In the genomic region with DNA sequence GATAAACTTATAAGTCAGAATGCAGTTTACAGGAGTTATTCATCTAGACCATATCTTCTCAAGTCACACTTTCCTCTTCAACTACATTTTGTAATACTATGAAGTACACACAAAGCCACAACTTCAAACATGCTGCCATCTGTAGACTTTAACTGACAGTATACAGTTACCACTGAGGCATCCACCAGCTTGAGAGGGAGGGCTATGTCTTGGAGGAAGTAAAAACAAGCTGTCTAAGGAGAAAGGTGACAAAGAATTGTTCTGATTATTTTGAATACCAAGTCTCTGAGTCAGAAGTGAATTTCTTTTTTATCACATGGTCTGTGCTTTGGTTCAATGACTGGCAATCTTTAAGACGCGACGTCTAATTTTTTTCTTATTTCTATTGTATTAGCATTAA, we compare ENCODE assay signal across 20 cellular contexts.
DNase-seq lines count a peak whose midpoint lies in the region; ATAC-seq, FAIRE-seq and TF ChIP-seq lines count a peak whose summit lies in the region.
"Had no signal": no experiment of that assay in that cellular context is flagged by ENCODE, and none has a peak within 500 bp of the region (broad histone marks: within the 10 kb centered on the region; RNA-seq: fewer than 3 reads in every experiment).

No MANE protein-coding gene starts in this region.

- TF ChIP-seq CTCF in astrocyte (IDR thresholded peaks at IDR 0.05; ENCODE audit: insufficient read depth, low read depth, low read length) (no peak), CD14-positive monocyte (IDR thresholded peaks at IDR 0.05) (no peak)

- H4K91ac ChIP-seq in mesenchymal stem cell (ENCODE audit: low read length): no peak overlapping the region

- H3K4me3 Mint-ChIP-seq in astrocyte (ENCODE audit: unreplicated experiment): no peak overlapping the region
- no peak overlapping the region for H3K4me3 Mint-ChIP-seq in CD4-positive, alpha-beta memory T cell
- H3K4me3 Mint-ChIP-seq in CD14-positive monocyte: no peak overlapping the region
- H3K4me3 Mint-ChIP-seq: HFFc6, T-cell had no signal

- DNase-seq in Caki2 (ENCODE audit: low read depth): peak; percentile 82
- DNase-seq in HS-5 (ENCODE audit: low read depth): peak; percentile 30
- DNase-seq in astrocyte (ENCODE audit: low read depth): peak; percentile 73
- peak; percentile 21 for DNase-seq in mesenchymal stem cell
- DNase-seq in CD4-positive, alpha-beta memory T cell: no peak
- DNase-seq in CD14-positive monocyte (ENCODE audit: low spot score): no peak
- no peak for DNase-seq in aorta
- DNase-seq: Caco-2, HFFc6, NCI-H1436 treated with DMSO at 0.1 percent for 48 hours, NCI-H2029 treated with DMSO at 0.1 percent for 48 hours, NCI-H510A treated with DMSO at 0.1 percent for 48 hours, SHP77, SK-N-SH, T-cell had no signal

- H2AFZ ChIP-seq in astrocyte (ENCODE audit: low read depth, low read length) (no peak overlapping the region), mesenchymal stem cell (ENCODE audit: low read depth, low read length) (no peak overlapping the region)

- H3K9ac ChIP-seq in astrocyte (ENCODE audit: low read length): no peak overlapping the region
- no peak overlapping the region for H3K9ac ChIP-seq in mesenchymal stem cell (ENCODE audit: low read length)
- H3K9ac ChIP-seq: SK-N-SH had no signal

- no peaks in the 10 kb centered on the region for H4K20me1 ChIP-seq in astrocyte (ENCODE audit: insufficient read depth, low read length)

- FAIRE-seq in astrocyte (lab: Jason Lieb, UNC): peak; percentile 17
- FAIRE-seq: H1, K562, RCC 7860 had no signal

- no peaks in the 10 kb centered on the region for H3K36me3 Mint-ChIP-seq in astrocyte (ENCODE audit: low read depth, unreplicated experiment)
- no peaks in the 10 kb centered on the region for H3K36me3 Mint-ChIP-seq in CD4-positive, alpha-beta memory T cell
- H3K36me3 Mint-ChIP-seq in CD14-positive monocyte: no peaks in the 10 kb centered on the region
- H3K36me3 Mint-ChIP-seq: T-cell had no signal

- no peak overlapping the region for H2BK120ac ChIP-seq in mesenchymal stem cell (ENCODE audit: low read depth, low read length)

- ATAC-seq in GM21737 (IDR thresholded peaks at IDR 0.05; ENCODE audit: unreplicated experiment): no peak
- no peak for ATAC-seq in aorta (ENCODE audit: low FRiP score)
- ATAC-seq: K562, T-cell had no signal

- no peaks in the 10 kb centered on the region for H3K4me1 ChIP-seq in astrocyte (ENCODE audit: insufficient read depth, low read length)
- no peaks in the 10 kb centered on the region for H3K4me1 ChIP-seq in mesenchymal stem cell (ENCODE audit: control insufficient read depth, insufficient read depth, low read depth, low read length)
- H3K4me1 ChIP-seq in CD4-positive, alpha-beta memory T cell (ENCODE audit: insufficient read depth, low read length): no peaks in the 10 kb centered on the region
- H3K4me1 ChIP-seq in aorta (ENCODE audit: control insufficient read depth in 1 of 2, insufficient read depth in 2 of 2, low read length in 2 of 2): no peaks in the 10 kb centered on the region
- H3K4me1 ChIP-seq: Caco-2 had no signal

- peak overlapping the region; percentile 59 for H3K27ac Mint-ChIP-seq in astrocyte (ENCODE audit: unreplicated experiment)
- no peak overlapping the region for H3K27ac Mint-ChIP-seq in CD4-positive, alpha-beta memory T cell
- no peak overlapping the region for H3K27ac Mint-ChIP-seq in CD14-positive monocyte
- H3K27ac Mint-ChIP-seq: HFFc6, T-cell had no signal

- H3K4ac ChIP-seq in mesenchymal stem cell (ENCODE audit: low read depth in 1 of 2, low read length in 2 of 2): no peak overlapping the region

- POLR2A ChIA-PET in CD4-positive, alpha-beta memory T cell (lab: Charles Lee; ENCODE audit: partially characterized antibody): no interaction called here

- in situ Hi-C loops in Caki2 (cut with HindIII; ENCODE audit: low pct_unique_long_range_greater_than_20kb, low sequenced_read_pairs): no loop called here

- H4K8ac ChIP-seq in mesenchymal stem cell (ENCODE audit: low read length): no peak overlapping the region

- H3K4me2 ChIP-seq in astrocyte (ENCODE audit: low read length) (peak overlapping the region; percentile 28), mesenchymal stem cell (ENCODE audit: low read length, poor library complexity, severe bottlenecking) (no peak overlapping the region)
- H3K4me2 ChIP-seq: SK-N-SH had no signal

- H3K9me3 Mint-ChIP-seq in astrocyte (ENCODE audit: unreplicated experiment) (peaks cover under 1% of the 10 kb centered on the region), CD14-positive monocyte (peaks cover 0 to 5% (median 2%) of the 10 kb centered on the region in 7 donors)
- peaks cover 1 to 30% (median 16%) of the 10 kb centered on the region in 8 donors for H3K9me3 Mint-ChIP-seq in CD4-positive, alpha-beta memory T cell

- H2BK5ac ChIP-seq in mesenchymal stem cell (ENCODE audit: low read depth, low read length, poor library complexity, severe bottlenecking): no peak overlapping the region

- H3K27ac ChIP-seq in astrocyte (ENCODE audit: low read depth, low read length): no peak overlapping the region
- no peak overlapping the region for H3K27ac ChIP-seq in mesenchymal stem cell (ENCODE audit: low read length, poor library complexity, severe bottlenecking)
- H3K27ac ChIP-seq in CD4-positive, alpha-beta memory T cell (ENCODE audit: low read depth, low read length): no peak overlapping the region
- H3K27ac ChIP-seq in aorta (ENCODE audit: low read depth in 1 of 2, low read length in 2 of 2): no peak overlapping the region
- H3K27ac ChIP-seq: C4-2B had no signal

- H3K27me3 ChIP-seq in astrocyte (ENCODE audit: insufficient read depth, low read length): no peaks in the 10 kb centered on the region
- H3K27me3 ChIP-seq in mesenchymal stem cell (ENCODE audit: control insufficient read depth in 1 of 2, insufficient read depth in 1 of 2, low read length in 2 of 2): no peaks in the 10 kb centered on the region
- no peaks in the 10 kb centered on the region for H3K27me3 ChIP-seq in CD4-positive, alpha-beta memory T cell (ENCODE audit: insufficient read depth, low read length)
- H3K27me3 ChIP-seq in aorta (ENCODE audit: control insufficient read depth in 1 of 2, insufficient read depth in 2 of 2, low read length in 1 of 2): no peaks in the 10 kb centered on the region

- no peaks in the 10 kb centered on the region for H3K79me1 ChIP-seq in mesenchymal stem cell (replicated peaks; ENCODE audit: low read length, poor library complexity, severe bottlenecking)

- intact Hi-C loops in CD4-positive, alpha-beta memory T cell (cut with micrococcal nuclease): no loop called here
- intact Hi-C loops in CD14-positive monocyte (cut with micrococcal nuclease) (no loop called here), aorta (cut with DNase I) (no loop called here)

- H2AK5ac ChIP-seq in mesenchymal stem cell (ENCODE audit: low read length, severe bottlenecking): no peak overlapping the region

- H3K9me3 ChIP-seq in astrocyte (ENCODE audit: insufficient read depth, low read depth, low read length) (no peaks in the 10 kb centered on the region), mesenchymal stem cell (ENCODE audit: control insufficient read depth, low read length) (no peaks in the 10 kb centered on the region), aorta (ENCODE audit: control insufficient read depth, low read length) (no peaks in the 10 kb centered on the region)
- H3K9me3 ChIP-seq in CD4-positive, alpha-beta memory T cell (ENCODE audit: control insufficient read depth in 1 of 2, low read length in 2 of 2): no peaks in the 10 kb centered on the region
- H3K9me3 ChIP-seq: Caco-2, SK-N-SH had no signal

- H3K4me3 ChIP-seq in astrocyte (ENCODE audit: insufficient read depth, low read depth, low read length) (no peak overlapping the region), mesenchymal stem cell (ENCODE audit: insufficient read depth in 1 of 2, low read depth in 1 of 2, low read length in 2 of 2) (no peak overlapping the region), aorta (ENCODE audit: low read length in 2 of 2) (no peak overlapping the region)
- no peak overlapping the region for H3K4me3 ChIP-seq in CD4-positive, alpha-beta memory T cell (ENCODE audit: low read length in 2 of 2)
- H3K4me3 ChIP-seq: K562 had no signal

- no peaks in the 10 kb centered on the region for H3K36me3 ChIP-seq in astrocyte (ENCODE audit: insufficient read depth, low read length)
- no peaks in the 10 kb centered on the region for H3K36me3 ChIP-seq in mesenchymal stem cell (ENCODE audit: control insufficient read depth in 1 of 2, insufficient read depth in 2 of 2, low read depth in 1 of 2, low read length in 2 of 2)
- no peaks in the 10 kb centered on the region for H3K36me3 ChIP-seq in CD4-positive, alpha-beta memory T cell (ENCODE audit: insufficient read depth, low read length)
- H3K36me3 ChIP-seq in aorta (ENCODE audit: control insufficient read depth in 1 of 2, insufficient read depth in 2 of 2, low read length in 1 of 2): no peaks in the 10 kb centered on the region

- H3K79me2 ChIP-seq in astrocyte (ENCODE audit: insufficient read depth, low read length): no peaks in the 10 kb centered on the region

- no peak overlapping the region for H3K14ac ChIP-seq in mesenchymal stem cell (ENCODE audit: low read length in 2 of 2)

- no peak overlapping the region for H3K18ac ChIP-seq in mesenchymal stem cell (ENCODE audit: low read depth in 1 of 2, low read length in 2 of 2)

- no peak overlapping the region for H3K23ac ChIP-seq in mesenchymal stem cell (ENCODE audit: low read length in 2 of 2)

- no peak overlapping the region for H2BK15ac ChIP-seq in mesenchymal stem cell (ENCODE audit: low read depth, poor library complexity, severe bottlenecking)

- WGBS in mesenchymal stem cell: no CpG with 5 or more reads among the region's 3 CpGs
- 33 to 56% methylated on average over 3 of the region's 3 CpGs for WGBS in aorta, 2 donors

- H2BK12ac ChIP-seq in mesenchymal stem cell (ENCODE audit: low read length in 2 of 2): no peak overlapping the region

- H3K4me1 Mint-ChIP-seq in astrocyte (ENCODE audit: low read depth, unreplicated experiment): peaks cover 5% of the 10 kb centered on the region
- no peaks in the 10 kb centered on the region for H3K4me1 Mint-ChIP-seq in CD4-positive, alpha-beta memory T cell
- no peaks in the 10 kb centered on the region for H3K4me1 Mint-ChIP-seq in CD14-positive monocyte
- H3K4me1 Mint-ChIP-seq: T-cell had no signal

- CTCF ChIA-PET in CD4-positive, alpha-beta memory T cell (lab: Charles Lee; ENCODE audit: partially characterized antibody): no interaction called here

- H3K27me3 Mint-ChIP-seq in astrocyte (ENCODE audit: low read depth, unreplicated experiment): no peaks in the 10 kb centered on the region
- no peaks in the 10 kb centered on the region for H3K27me3 Mint-ChIP-seq in CD4-positive, alpha-beta memory T cell
- peaks cover 0 to 2% (median 0%) of the 10 kb centered on the region in 3 donors for H3K27me3 Mint-ChIP-seq in CD14-positive monocyte (ENCODE audit: low read depth in 3 of 3)
- H3K27me3 Mint-ChIP-seq: T-cell had no signal

Comparison
In these comparisons a context has a peak if more than half of its experiments do, and no peak if none do; other contexts are left out.
1. DNase-seq: peak in Caki2 (single experiment), HS-5 (single experiment), astrocyte (single experiment) and mesenchymal stem cell (single experiment); none in CD4-positive, alpha-beta memory T cell (0 of 5), CD14-positive monocyte (single experiment) and aorta (0 of 2).